Comparison of ENCODE assay signal across 1 cellular context in the genomic region with DNA sequence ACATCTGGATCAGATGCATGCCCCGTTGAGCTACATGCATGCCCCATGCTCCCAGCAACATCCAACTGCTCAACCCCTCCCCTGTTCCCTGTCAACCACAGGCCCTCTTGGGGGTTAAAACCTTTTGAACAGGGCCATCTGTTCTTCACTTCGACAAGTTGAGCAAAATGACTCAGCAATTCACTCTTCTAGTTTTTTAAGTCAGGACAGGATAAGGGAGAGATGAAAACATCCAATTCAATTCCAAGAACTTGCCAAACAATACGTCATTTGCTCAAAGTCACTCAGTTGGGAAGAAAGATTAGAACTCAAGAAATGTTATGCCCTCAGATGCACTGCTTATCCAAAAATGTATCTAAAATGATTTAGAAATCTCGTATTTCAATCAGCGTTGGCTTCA.
TF ChIP-seq lines count a peak whose summit lies in the region.

No MANE protein-coding gene starts in this region.

TF ChIP-seq in K562, 482 proteins besides CTCF, POLR2A, EP300 and RAD21 (continued from another document and continues in another):
- TF ChIP-seq, protein P1, sequence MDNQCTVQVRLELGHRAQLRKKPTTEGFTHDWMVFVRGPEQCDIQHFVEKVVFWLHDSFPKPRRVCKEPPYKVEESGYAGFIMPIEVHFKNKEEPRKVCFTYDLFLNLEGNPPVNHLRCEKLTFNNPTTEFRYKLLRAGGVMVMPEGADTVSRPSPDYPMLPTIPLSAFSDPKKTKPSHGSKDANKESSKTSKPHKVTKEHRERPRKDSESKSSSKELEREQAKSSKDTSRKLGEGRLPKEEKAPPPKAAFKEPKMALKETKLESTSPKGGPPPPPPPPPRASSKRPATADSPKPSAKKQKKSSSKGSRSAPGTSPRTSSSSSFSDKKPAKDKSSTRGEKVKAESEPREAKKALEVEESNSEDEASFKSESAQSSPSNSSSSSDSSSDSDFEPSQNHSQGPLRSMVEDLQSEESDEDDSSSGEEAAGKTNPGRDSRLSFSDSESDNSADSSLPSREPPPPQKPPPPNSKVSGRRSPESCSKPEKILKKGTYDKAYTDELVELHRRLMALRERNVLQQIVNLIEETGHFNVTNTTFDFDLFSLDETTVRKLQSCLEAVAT (IDR thresholded peaks at IDR 0.05) = no peak
- TF ChIP-seq GATAD2A (IDR thresholded peaks at IDR 0.05) = no peak
- TF ChIP-seq HNRNPLL (IDR thresholded peaks at IDR 0.05; ENCODE audit: low read depth, low read length, poor library complexity, severe bottlenecking) = peak; percentile 48
- TF ChIP-seq ZNF717 (CRISPR knock-in tag; IDR thresholded peaks at IDR 0.05) = no peak
- TF ChIP-seq ZNF133 (CRISPR knock-in tag; IDR thresholded peaks at IDR 0.05) = no peak
- TF ChIP-seq, protein P2, sequence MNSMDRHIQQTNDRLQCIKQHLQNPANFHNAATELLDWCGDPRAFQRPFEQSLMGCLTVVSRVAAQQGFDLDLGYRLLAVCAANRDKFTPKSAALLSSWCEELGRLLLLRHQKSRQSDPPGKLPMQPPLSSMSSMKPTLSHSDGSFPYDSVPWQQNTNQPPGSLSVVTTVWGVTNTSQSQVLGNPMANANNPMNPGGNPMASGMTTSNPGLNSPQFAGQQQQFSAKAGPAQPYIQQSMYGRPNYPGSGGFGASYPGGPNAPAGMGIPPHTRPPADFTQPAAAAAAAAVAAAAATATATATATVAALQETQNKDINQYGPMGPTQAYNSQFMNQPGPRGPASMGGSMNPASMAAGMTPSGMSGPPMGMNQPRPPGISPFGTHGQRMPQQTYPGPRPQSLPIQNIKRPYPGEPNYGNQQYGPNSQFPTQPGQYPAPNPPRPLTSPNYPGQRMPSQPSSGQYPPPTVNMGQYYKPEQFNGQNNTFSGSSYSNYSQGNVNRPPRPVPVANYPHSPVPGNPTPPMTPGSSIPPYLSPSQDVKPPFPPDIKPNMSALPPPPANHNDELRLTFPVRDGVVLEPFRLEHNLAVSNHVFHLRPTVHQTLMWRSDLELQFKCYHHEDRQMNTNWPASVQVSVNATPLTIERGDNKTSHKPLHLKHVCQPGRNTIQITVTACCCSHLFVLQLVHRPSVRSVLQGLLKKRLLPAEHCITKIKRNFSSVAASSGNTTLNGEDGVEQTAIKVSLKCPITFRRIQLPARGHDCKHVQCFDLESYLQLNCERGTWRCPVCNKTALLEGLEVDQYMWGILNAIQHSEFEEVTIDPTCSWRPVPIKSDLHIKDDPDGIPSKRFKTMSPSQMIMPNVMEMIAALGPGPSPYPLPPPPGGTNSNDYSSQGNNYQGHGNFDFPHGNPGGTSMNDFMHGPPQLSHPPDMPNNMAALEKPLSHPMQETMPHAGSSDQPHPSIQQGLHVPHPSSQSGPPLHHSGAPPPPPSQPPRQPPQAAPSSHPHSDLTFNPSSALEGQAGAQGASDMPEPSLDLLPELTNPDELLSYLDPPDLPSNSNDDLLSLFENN (IDR thresholded peaks at IDR 0.05; ENCODE audit: low read depth in 2 of 2, low read length in 2 of 2) = no peak
- TF ChIP-seq NR2C1 (IDR thresholded peaks at IDR 0.05) = no peak
- no peak; the same call in 1 of the 2 replicates for TF ChIP-seq NR2C1 (tag; IDR thresholded peaks at IDR 0.05)
- TF ChIP-seq ZBTB7A (IDR thresholded peaks at IDR 0.05; ENCODE audit: borderline replicate concordance, control insufficient read depth, low read depth, low read length) = no peak
- TF ChIP-seq CHCHD3 (CRISPR knock-in tag; IDR thresholded peaks at IDR 0.05) = no peak
- no peak for TF ChIP-seq KDM5B (IDR thresholded peaks at IDR 0.05; ENCODE audit: insufficient replicate concordance, low read depth, low read length)
- TF ChIP-seq MYNN (IDR thresholded peaks at IDR 0.05) = no peak
- no peak for TF ChIP-seq MYNN (CRISPR knock-in tag; IDR thresholded peaks at IDR 0.05)
- TF ChIP-seq RFX7 (CRISPR knock-in tag; IDR thresholded peaks at IDR 0.05) = no peak
- no peak for TF ChIP-seq SRSF3 (IDR thresholded peaks at IDR 0.05; ENCODE audit: insufficient read depth, low read length)
- peak; percentile 15; the same call in 1 of the 2 replicates for TF ChIP-seq TEAD4 (IDR thresholded peaks at IDR 0.05; ENCODE audit: low read length)
- no peak for TF ChIP-seq TEAD4 (CRISPR knock-in tag; IDR thresholded peaks at IDR 0.05; ENCODE audit: borderline replicate concordance)
- no peak for TF ChIP-seq TOE1 (IDR thresholded peaks at IDR 0.05; ENCODE audit: borderline replicate concordance)
- no peak for TF ChIP-seq TOE1 (CRISPR knock-in tag; IDR thresholded peaks at IDR 0.05; ENCODE audit: borderline replicate concordance, low read depth)
- TF ChIP-seq POLR2AphosphoS2 (IDR thresholded peaks at IDR 0.05; ENCODE audit: low read length) = no peak
- TF ChIP-seq MED1 (CRISPR knock-in tag; IDR thresholded peaks at IDR 0.05; ENCODE audit: borderline replicate concordance) = no peak
- TF ChIP-seq, protein P3, sequence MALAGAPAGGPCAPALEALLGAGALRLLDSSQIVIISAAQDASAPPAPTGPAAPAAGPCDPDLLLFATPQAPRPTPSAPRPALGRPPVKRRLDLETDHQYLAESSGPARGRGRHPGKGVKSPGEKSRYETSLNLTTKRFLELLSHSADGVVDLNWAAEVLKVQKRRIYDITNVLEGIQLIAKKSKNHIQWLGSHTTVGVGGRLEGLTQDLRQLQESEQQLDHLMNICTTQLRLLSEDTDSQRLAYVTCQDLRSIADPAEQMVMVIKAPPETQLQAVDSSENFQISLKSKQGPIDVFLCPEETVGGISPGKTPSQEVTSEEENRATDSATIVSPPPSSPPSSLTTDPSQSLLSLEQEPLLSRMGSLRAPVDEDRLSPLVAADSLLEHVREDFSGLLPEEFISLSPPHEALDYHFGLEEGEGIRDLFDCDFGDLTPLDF (CRISPR knock-in tag; IDR thresholded peaks at IDR 0.05) = no peak
- TF ChIP-seq, protein P4, sequence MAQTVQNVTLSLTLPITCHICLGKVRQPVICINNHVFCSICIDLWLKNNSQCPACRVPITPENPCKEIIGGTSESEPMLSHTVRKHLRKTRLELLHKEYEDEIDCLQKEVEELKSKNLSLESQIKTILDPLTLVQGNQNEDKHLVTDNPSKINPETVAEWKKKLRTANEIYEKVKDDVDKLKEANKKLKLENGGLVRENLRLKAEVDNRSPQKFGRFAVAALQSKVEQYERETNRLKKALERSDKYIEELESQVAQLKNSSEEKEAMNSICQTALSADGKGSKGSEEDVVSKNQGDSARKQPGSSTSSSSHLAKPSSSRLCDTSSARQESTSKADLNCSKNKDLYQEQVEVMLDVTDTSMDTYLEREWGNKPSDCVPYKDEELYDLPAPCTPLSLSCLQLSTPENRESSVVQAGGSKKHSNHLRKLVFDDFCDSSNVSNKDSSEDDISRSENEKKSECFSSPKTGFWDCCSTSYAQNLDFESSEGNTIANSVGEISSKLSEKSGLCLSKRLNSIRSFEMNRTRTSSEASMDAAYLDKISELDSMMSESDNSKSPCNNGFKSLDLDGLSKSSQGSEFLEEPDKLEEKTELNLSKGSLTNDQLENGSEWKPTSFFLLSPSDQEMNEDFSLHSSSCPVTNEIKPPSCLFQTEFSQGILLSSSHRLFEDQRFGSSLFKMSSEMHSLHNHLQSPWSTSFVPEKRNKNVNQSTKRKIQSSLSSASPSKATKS (CRISPR knock-in tag; IDR thresholded peaks at IDR 0.05) = no peak
- TF ChIP-seq, protein P5, sequence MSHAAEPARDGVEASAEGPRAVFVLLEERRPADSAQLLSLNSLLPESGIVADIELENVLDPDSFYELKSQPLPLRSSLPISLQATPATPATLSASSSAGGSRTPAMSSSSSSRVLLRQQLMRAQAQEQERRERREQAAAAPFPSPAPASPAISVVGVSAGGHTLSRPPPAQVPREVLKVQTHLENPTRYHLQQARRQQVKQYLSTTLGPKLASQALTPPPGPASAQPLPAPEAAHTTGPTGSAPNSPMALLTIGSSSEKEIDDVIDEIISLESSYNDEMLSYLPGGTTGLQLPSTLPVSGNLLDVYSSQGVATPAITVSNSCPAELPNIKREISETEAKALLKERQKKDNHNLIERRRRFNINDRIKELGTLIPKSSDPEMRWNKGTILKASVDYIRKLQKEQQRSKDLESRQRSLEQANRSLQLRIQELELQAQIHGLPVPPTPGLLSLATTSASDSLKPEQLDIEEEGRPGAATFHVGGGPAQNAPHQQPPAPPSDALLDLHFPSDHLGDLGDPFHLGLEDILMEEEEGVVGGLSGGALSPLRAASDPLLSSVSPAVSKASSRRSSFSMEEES (CRISPR knock-in tag; IDR thresholded peaks at IDR 0.05) = no peak
- TF ChIP-seq, protein P6, sequence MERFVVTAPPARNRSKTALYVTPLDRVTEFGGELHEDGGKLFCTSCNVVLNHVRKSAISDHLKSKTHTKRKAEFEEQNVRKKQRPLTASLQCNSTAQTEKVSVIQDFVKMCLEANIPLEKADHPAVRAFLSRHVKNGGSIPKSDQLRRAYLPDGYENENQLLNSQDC (CRISPR knock-in tag; IDR thresholded peaks at IDR 0.05) = no peak
- peak; percentile 66 for TF ChIP-seq FOXM1 (IDR thresholded peaks at IDR 0.05; ENCODE audit: low read depth)
- no peak for TF ChIP-seq FOXM1 (CRISPR knock-in tag; IDR thresholded peaks at IDR 0.05; ENCODE audit: low read depth)
- no peak for TF ChIP-seq ZNF3 (CRISPR knock-in tag; IDR thresholded peaks at IDR 0.05)
- no peak for TF ChIP-seq ZC3H11A (IDR thresholded peaks at IDR 0.05; ENCODE audit: low read depth, low read length)
- TF ChIP-seq MAFK (IDR thresholded peaks at IDR 0.05; ENCODE audit: low read length) = peak; percentile 89
- TF ChIP-seq, protein P7, sequence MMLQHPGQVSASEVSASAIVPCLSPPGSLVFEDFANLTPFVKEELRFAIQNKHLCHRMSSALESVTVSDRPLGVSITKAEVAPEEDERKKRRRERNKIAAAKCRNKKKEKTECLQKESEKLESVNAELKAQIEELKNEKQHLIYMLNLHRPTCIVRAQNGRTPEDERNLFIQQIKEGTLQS (IDR thresholded peaks at IDR 0.05) = peak; percentile 56; the same call in 1 of the 2 replicates
- TF ChIP-seq, protein P7 (CRISPR knock-in tag; conservative IDR thresholded peaks at IDR 0.05) = no peak
- no peak for TF ChIP-seq ATF1 (CRISPR knock-in tag; IDR thresholded peaks at IDR 0.05)
- peak; percentile 58 for TF ChIP-seq ATF1 (tag; IDR thresholded peaks at IDR 0.05)
- TF ChIP-seq SRSF1 (IDR thresholded peaks at IDR 0.05; ENCODE audit: low read depth, low read length) = no peak
- TF ChIP-seq RNF2 (IDR thresholded peaks at IDR 0.05) = no peak
- no peak for TF ChIP-seq ZNF79 (CRISPR knock-in tag; IDR thresholded peaks at IDR 0.05; ENCODE audit: low read depth)
- no peak for TF ChIP-seq SMARCB1 (IDR thresholded peaks at IDR 0.05; ENCODE audit: insufficient read length, low read depth)
- TF ChIP-seq GTF2E2 (tag; IDR thresholded peaks at IDR 0.05) = no peak
- TF ChIP-seq SIX5 (IDR thresholded peaks at IDR 0.05; ENCODE audit: borderline replicate concordance in 1 of 2, insufficient read depth in 1 of 2, low read depth in 1 of 2, low read length in 2 of 2) = no peak
- TF ChIP-seq, protein P8, sequence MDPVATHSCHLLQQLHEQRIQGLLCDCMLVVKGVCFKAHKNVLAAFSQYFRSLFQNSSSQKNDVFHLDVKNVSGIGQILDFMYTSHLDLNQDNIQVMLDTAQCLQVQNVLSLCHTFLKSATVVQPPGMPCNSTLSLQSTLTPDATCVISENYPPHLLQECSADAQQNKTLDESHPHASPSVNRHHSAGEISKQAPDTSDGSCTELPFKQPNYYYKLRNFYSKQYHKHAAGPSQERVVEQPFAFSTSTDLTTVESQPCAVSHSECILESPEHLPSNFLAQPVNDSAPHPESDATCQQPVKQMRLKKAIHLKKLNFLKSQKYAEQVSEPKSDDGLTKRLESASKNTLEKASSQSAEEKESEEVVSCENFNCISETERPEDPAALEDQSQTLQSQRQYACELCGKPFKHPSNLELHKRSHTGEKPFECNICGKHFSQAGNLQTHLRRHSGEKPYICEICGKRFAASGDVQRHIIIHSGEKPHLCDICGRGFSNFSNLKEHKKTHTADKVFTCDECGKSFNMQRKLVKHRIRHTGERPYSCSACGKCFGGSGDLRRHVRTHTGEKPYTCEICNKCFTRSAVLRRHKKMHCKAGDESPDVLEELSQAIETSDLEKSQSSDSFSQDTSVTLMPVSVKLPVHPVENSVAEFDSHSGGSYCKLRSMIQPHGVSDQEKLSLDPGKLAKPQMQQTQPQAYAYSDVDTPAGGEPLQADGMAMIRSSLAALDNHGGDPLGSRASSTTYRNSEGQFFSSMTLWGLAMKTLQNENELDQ (CRISPR knock-in tag; IDR thresholded peaks at IDR 0.05; ENCODE audit: borderline replicate concordance) = no peak
- no peak for TF ChIP-seq SNIP1 (IDR thresholded peaks at IDR 0.05; ENCODE audit: low read depth)
- TF ChIP-seq ARID1B (IDR thresholded peaks at IDR 0.05) = peak; percentile 78
- TF ChIP-seq, protein P9, sequence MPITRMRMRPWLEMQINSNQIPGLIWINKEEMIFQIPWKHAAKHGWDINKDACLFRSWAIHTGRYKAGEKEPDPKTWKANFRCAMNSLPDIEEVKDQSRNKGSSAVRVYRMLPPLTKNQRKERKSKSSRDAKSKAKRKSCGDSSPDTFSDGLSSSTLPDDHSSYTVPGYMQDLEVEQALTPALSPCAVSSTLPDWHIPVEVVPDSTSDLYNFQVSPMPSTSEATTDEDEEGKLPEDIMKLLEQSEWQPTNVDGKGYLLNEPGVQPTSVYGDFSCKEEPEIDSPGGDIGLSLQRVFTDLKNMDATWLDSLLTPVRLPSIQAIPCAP (CRISPR knock-in tag; IDR thresholded peaks at IDR 0.05; ENCODE audit: borderline replicate concordance) = no peak
- no peak for TF ChIP-seq FOXA1 (IDR thresholded peaks at IDR 0.05; ENCODE audit: borderline replicate concordance)
- no peak for TF ChIP-seq IRF2 (CRISPR knock-in tag; IDR thresholded peaks at IDR 0.05)
- TF ChIP-seq, protein P10, sequence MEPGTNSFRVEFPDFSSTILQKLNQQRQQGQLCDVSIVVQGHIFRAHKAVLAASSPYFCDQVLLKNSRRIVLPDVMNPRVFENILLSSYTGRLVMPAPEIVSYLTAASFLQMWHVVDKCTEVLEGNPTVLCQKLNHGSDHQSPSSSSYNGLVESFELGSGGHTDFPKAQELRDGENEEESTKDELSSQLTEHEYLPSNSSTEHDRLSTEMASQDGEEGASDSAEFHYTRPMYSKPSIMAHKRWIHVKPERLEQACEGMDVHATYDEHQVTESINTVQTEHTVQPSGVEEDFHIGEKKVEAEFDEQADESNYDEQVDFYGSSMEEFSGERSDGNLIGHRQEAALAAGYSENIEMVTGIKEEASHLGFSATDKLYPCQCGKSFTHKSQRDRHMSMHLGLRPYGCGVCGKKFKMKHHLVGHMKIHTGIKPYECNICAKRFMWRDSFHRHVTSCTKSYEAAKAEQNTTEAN (CRISPR knock-in tag; IDR thresholded peaks at IDR 0.05) = no peak
- no peak for TF ChIP-seq SAFB2 (IDR thresholded peaks at IDR 0.05; ENCODE audit: borderline replicate concordance, low read depth, low read length, severe bottlenecking)
- TF ChIP-seq TCF7L2 (IDR thresholded peaks at IDR 0.05; ENCODE audit: low read depth, low read length) = no peak
- 0 out of 2 replicates have a peak, but pooled peaks have one; percentile 25 for TF ChIP-seq NBN (IDR thresholded peaks at IDR 0.05; ENCODE audit: low read depth)
- no peak for TF ChIP-seq ZFPM2 (CRISPR knock-in tag; IDR thresholded peaks at IDR 0.05)
- TF ChIP-seq ZNF766 (CRISPR knock-in tag; conservative IDR thresholded peaks at IDR 0.05) = no peak
- TF ChIP-seq PTBP1 (IDR thresholded peaks at IDR 0.05; ENCODE audit: low read depth, low read length) = no peak
- TF ChIP-seq NCOA6 (IDR thresholded peaks at IDR 0.05) = no peak
- TF ChIP-seq FOXJ2 (tag; IDR thresholded peaks at IDR 0.05) = no peak
- no peak for TF ChIP-seq MBD2 (IDR thresholded peaks at IDR 0.05; ENCODE audit: borderline replicate concordance, low read depth)
- TF ChIP-seq PHB2 (IDR thresholded peaks at IDR 0.05; ENCODE audit: low read depth) = no peak
- TF ChIP-seq RBM34 (IDR thresholded peaks at IDR 0.05; ENCODE audit: borderline replicate concordance, insufficient read depth, low read length) = no peak
- TF ChIP-seq SOX6 (IDR thresholded peaks at IDR 0.05) = peak; percentile 60; the same call in 1 of the 2 replicates
